ENCODE assay signal across 11 cellular contexts in genomic region chr7:138170959-138171703, GRCh38.
DNase-seq lines count a peak whose midpoint lies in the region; ATAC-seq and TF ChIP-seq lines count a peak whose summit lies in the region.
"Had no signal": no experiment of that assay in that cellular context is flagged by ENCODE, and none has a peak within 500 bp of the region (broad histone marks: within the 10 kb centered on the region; RNA-seq: fewer than 3 reads in every experiment).

No MANE protein-coding gene starts in this region.

- no peak overlapping the region for H3K27ac ChIP-seq in BLaER1
- H3K27ac ChIP-seq: SK-N-MC had no signal

- H3K9me3 ChIP-seq in BLaER1 (0 out of 2 replicates have a peak, but pooled peaks cover 4% of the 10 kb centered on the region), NT2/D1 (ENCODE audit: insufficient read depth, low read length) (peaks cover 47% of the 10 kb centered on the region)
- H3K9me3 ChIP-seq: BE2C had no signal

- POLR2A ChIA-PET in MCF 10A (lab: Yijun Ruan, JAX): interaction anchor here (0.7 to 0.9 kb wide), 2 partner anchors 10 to 240 kb away, joined by 3 read pairs; no protein-coding TSS in a partner anchor

- no peak overlapping the region for H3K4me3 ChIP-seq in BLaER1
- H3K4me3 ChIP-seq in NT2/D1 (ENCODE audit: insufficient read length, low read depth): no peak overlapping the region
- H3K4me3 ChIP-seq: SK-N-MC had no signal

- TF ChIP-seq CTCF in MCF 10A (IDR thresholded peaks at IDR 0.05; ENCODE audit: unreplicated experiment): no peak

- H3K4me3 Mint-ChIP-seq in MCF 10A (ENCODE audit: unreplicated experiment): no peak overlapping the region

- H3K9ac ChIP-seq in BLaER1 (no peak overlapping the region), NT2/D1 (ENCODE audit: insufficient read length, low read depth) (peak overlapping the region; percentile 51)

- no peaks in the 10 kb centered on the region for H3K27me3 Mint-ChIP-seq in MCF 10A (ENCODE audit: insufficient read depth, unreplicated experiment)

- CTCF ChIA-PET in MCF 10A (lab: Yijun Ruan, JAX): interaction anchor here (1.8 to 1.9 kb wide), 2 partner anchors 9 to 567 kb away, joined by 6 to 8 read pairs; no protein-coding TSS in a partner anchor

- peak; percentile 89 for ATAC-seq in GM19324 (IDR thresholded peaks at IDR 0.05; ENCODE audit: low FRiP score, unreplicated experiment)
- ATAC-seq in HG02885 (IDR thresholded peaks at IDR 0.05; ENCODE audit: poor library complexity, unreplicated experiment): peak; percentile 95
- ATAC-seq: right cardiac atrium had no signal

- intact Hi-C loops in MCF 10A (cut with micrococcal nuclease): no loop called here

- H3K36me3 Mint-ChIP-seq in MCF 10A (ENCODE audit: insufficient read depth, unreplicated experiment): no peaks in the 10 kb centered on the region

- BruUV-seq in MCF 10A (replicated peaks; lab: Mats Ljungman, UMichigan): no TSS peak

- no peaks in the 10 kb centered on the region for H3K36me3 ChIP-seq in BLaER1
- H3K36me3 ChIP-seq in NT2/D1 (ENCODE audit: insufficient read depth, insufficient read length, low read length): no peaks in the 10 kb centered on the region
- H3K36me3 ChIP-seq: BE2C had no signal

- H3K4me1 Mint-ChIP-seq in MCF 10A (ENCODE audit: insufficient read depth, unreplicated experiment): no peaks in the 10 kb centered on the region

- H3K27ac Mint-ChIP-seq in MCF 10A (ENCODE audit: low read depth, unreplicated experiment): no peak overlapping the region

- H4K20me1 ChIP-seq in BLaER1: no peaks in the 10 kb centered on the region

- 0 out of 2 replicates have a peak overlapping the region, but pooled peaks have one; percentile 4 for H3K4me2 ChIP-seq in BLaER1

- DNase-seq in NT2/D1 (ENCODE audit: low read depth, low spot score): no peak
- no peak for DNase-seq in pons (ENCODE audit: low spot score)
- no peak for DNase-seq in MCF 10A (ENCODE audit: unreplicated experiment)
- no peak for DNase-seq in AG08396 (ENCODE audit: low spot score)
- no peak for DNase-seq in NCI-H1436 (lab: John Stamatoyannopoulos, UW)
- DNase-seq: BE2C, right cardiac atrium had no signal

- H3K9me3 Mint-ChIP-seq in MCF 10A (ENCODE audit: unreplicated experiment): peaks cover 15% of the 10 kb centered on the region

- H3K27me3 ChIP-seq in BLaER1 (no peaks in the 10 kb centered on the region), NT2/D1 (ENCODE audit: insufficient read depth, insufficient read length) (no peaks in the 10 kb centered on the region)
- H3K27me3 ChIP-seq: BE2C had no signal

- H3K4me1 ChIP-seq in BLaER1: peaks cover 14% of the 10 kb centered on the region; the same call in 1 of the 2 replicates
- peaks cover 3% of the 10 kb centered on the region for H3K4me1 ChIP-seq in NT2/D1 (ENCODE audit: insufficient read depth, insufficient read length)
- H3K4me1 ChIP-seq: BE2C had no signal
